In the genomic region with DNA sequence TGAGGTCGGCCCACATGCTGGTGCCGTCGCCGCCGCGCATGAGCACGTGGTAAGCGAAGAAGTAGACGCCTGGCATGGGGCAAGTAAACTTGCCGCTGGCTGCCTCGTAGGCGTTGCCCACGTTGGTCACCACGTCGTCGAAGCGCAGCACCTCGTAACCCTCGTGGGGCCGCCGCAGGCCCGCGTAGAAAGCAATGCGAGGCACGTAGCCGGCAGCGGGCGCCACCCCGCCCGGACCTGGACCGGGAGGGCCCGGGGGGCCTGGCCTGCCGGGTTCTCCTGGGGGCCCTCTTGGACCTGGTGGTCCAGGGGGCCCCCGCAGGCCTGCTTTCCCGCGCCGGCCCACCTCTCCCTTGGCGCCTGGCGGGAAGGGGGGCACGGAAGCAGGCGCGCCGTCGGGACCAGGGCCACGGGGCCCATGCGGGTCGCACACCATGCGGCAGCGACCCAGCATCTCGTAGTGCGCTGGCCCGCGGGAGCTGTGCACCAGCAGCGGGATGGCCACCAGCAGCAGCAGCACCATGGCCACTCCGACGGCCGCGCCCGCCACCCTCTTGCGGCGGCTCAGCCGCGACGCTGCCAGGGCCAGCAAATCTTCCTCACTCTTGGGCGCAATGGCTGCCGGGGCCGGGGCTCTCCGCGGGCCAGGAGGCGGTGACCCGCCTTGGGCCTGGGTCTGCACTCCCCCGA, we compare ENCODE assay signal across 1 cellular context.
TF ChIP-seq lines count a peak whose summit lies in the region.

No MANE protein-coding gene starts in this region.

TF ChIP-seq in HepG2, 621 proteins besides CTCF, POLR2A, EP300 and RAD21:
- TF ChIP-seq ZNF749 (CRISPR knock-in tag; IDR thresholded peaks at IDR 0.05; ENCODE audit: borderline replicate concordance) (no peak), MNT (IDR thresholded peaks at IDR 0.05) (peak; percentile 50)
- TF ChIP-seq, protein P1, sequence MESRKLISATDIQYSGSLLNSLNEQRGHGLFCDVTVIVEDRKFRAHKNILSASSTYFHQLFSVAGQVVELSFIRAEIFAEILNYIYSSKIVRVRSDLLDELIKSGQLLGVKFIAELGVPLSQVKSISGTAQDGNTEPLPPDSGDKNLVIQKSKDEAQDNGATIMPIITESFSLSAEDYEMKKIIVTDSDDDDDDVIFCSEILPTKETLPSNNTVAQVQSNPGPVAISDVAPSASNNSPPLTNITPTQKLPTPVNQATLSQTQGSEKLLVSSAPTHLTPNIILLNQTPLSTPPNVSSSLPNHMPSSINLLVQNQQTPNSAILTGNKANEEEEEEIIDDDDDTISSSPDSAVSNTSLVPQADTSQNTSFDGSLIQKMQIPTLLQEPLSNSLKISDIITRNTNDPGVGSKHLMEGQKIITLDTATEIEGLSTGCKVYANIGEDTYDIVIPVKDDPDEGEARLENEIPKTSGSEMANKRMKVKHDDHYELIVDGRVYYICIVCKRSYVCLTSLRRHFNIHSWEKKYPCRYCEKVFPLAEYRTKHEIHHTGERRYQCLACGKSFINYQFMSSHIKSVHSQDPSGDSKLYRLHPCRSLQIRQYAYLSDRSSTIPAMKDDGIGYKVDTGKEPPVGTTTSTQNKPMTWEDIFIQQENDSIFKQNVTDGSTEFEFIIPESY (CRISPR knock-in tag; IDR thresholded peaks at IDR 0.05), result peak; percentile 34; the same call in 1 of the 2 replicates
